Comparison of ENCODE assay signal across 24 cellular contexts in the genomic region with DNA sequence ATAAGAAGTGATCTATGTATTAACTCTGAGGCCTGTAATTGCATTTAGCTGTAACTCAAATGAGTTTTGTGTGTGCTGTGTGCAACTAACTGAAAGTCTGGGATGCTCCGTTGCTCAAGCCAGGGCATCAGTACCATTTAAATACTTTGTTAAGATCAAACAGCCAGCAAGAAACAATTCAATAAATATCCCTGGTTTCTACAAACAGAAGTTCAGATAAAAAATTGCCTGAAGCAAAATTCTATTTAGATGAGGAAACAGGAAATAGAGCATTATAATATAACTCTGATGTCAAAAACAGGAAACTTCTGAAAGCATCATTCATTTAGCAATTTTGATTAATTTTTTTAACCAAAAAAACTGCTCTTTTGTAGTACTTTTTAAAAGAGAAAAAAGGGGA.
DNase-seq lines count a peak whose midpoint lies in the region; ATAC-seq and TF ChIP-seq lines count a peak whose summit lies in the region.
"Had no signal": no experiment of that assay in that cellular context is flagged by ENCODE, and none has a peak within 500 bp of the region (broad histone marks: within the 10 kb centered on the region; RNA-seq: fewer than 3 reads in every experiment).

No MANE protein-coding gene starts in this region.

- ATAC-seq in GM21515 (IDR thresholded peaks at IDR 0.05; ENCODE audit: unreplicated experiment) = no peak
- ATAC-seq: activated CD8-positive, alpha-beta T cell treated with anti-CD3 and anti-CD28 coated beads for 36 hours; CD8-positive, alpha-beta T cell; esophagus mucosa; heart left ventricle; right lobe of liver had no signal

- no peak for TF ChIP-seq CTCF in epithelial cell of esophagus (IDR thresholded peaks at IDR 0.05; ENCODE audit: insufficient read depth, low read depth, low read length, missing control alignments)
- no peak for TF ChIP-seq CTCF in GM10266 (IDR thresholded peaks at IDR 0.05; ENCODE audit: control insufficient read depth, insufficient read depth, low read depth, missing control alignments)

- DNase-seq in COLO829 (ENCODE audit: low spot score) (peak; percentile 13), NOMO-1 (lab: John Stamatoyannopoulos, UW; ENCODE audit: unreplicated experiment in 2 of 2) (peak; percentile 48 to 74), epithelial cell of esophagus (ENCODE audit: low read depth) (peak; percentile 29), GM10266 (ENCODE audit: extremely low spot score) (no peak), NAMALWA (ENCODE audit: low spot score) (no peak)
- DNase-seq in activated CD8-positive, alpha-beta memory T cell treated with anti-CD3 and anti-CD28 coated beads, Interleukin-2, amount 50 U/mL, for 48 hours = no peak
- DNase-seq: activated CD8-positive, alpha-beta T cell treated with anti-CD3 and anti-CD28 coated beads for 36 hours; activated naive CD4-positive, alpha-beta T cell treated with anti-CD3 and anti-CD28 coated beads, Interleukin-2, amount 50 U/mL, for 16 hours; amniotic stem cell; CD8-positive, alpha-beta T cell; cerebellar nuclear complex; dermis blood vessel endothelial cell; endodermal cell; heart left ventricle; Kasumi-1; MV-4-11; NCI-H446 treated with DMSO at 0.1 percent for 48 hours; NCI-H82; posterior cingulate gyrus; right lobe of liver; stimulated activated CD4-positive, alpha-beta T cell treated with anti-CD3 and anti-CD28 coated beads, Interleukin-4, amount 100 ng/mL, for 1 hour; tibial artery had no signal

- H3K4me3 ChIP-seq in epithelial cell of esophagus (ENCODE audit: low read length) = no peak overlapping the region
- H3K4me3 ChIP-seq: heart left ventricle, right lobe of liver, tibial artery had no signal

Comparison
In these comparisons a context has a peak if more than half of its experiments do, and no peak if none do; other contexts are left out.
1. DNase-seq: peak in COLO829 (single experiment), NOMO-1 (2 of 2) and epithelial cell of esophagus (single experiment); none in GM10266 (single experiment), NAMALWA (single experiment) and activated CD8-positive, alpha-beta memory T cell treated with anti-CD3 and anti-CD28 coated beads, Interleukin-2, amount 50 U/mL, for 48 hours (single experiment).